1 cellular context compared by ENCODE assay signal in the genomic region with DNA sequence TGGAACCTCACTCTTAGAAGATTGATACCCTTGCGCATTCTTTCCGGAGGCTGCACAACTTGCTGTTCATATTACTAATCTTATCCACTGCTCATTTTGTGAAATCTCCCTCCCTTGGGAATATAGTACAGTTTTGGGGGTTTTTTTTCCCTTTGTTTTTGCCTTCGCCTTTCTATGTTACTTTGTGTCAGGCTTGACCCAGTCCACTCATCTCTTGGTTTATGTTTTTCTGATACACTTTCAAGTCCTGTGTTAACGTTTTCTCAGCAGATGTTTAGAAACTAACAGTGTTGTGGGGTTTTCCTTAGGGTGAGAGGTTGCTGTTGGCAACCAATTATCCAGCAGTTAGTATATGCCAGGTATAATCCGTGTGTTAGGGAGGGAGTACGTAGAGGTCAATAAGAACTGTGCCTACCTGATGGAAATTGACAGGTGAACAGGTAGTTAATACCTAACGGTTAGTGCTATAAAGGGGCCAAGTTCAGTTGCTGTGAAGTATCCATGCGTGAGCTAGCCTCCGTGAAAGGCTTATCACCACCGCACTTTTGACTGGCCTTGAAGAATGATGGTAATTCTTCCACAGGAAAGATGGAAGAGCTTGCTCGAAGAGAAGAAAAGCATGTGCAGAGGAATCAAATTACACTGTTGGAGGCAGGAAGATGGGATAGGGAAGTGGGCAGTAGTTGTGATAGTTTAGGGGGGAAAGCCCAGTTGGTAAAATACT.
TF ChIP-seq lines count a peak whose summit lies in the region.

No MANE protein-coding gene starts in this region.

TF ChIP-seq in GM12878, 131 proteins besides CTCF, POLR2A, EP300 and RAD21:
- TF ChIP-seq MEF2A (IDR thresholded peaks at IDR 0.05; ENCODE audit: insufficient read depth, low read depth, low read length), result no peak
- TF ChIP-seq ELK1 (IDR thresholded peaks at IDR 0.05; ENCODE audit: low read depth, low read length), result no peak
- TF ChIP-seq ZBTB40 (IDR thresholded peaks at IDR 0.05; ENCODE audit: borderline replicate concordance), result no peak; the same call in 1 of the 2 replicates
- peak; percentile 91 for TF ChIP-seq MEF2B (IDR thresholded peaks at IDR 0.05; ENCODE audit: partially characterized antibody, poor library complexity, severe bottlenecking)
- no peak for TF ChIP-seq WRNIP1 (IDR thresholded peaks at IDR 0.05; ENCODE audit: borderline replicate concordance, low read depth, low read length)
- TF ChIP-seq RCOR1 (conservative IDR thresholded peaks at IDR 0.05; ENCODE audit: low read depth, low read length), result 0 out of 2 replicates have a peak, but pooled peaks have one; percentile 52
- TF ChIP-seq, protein P1, sequence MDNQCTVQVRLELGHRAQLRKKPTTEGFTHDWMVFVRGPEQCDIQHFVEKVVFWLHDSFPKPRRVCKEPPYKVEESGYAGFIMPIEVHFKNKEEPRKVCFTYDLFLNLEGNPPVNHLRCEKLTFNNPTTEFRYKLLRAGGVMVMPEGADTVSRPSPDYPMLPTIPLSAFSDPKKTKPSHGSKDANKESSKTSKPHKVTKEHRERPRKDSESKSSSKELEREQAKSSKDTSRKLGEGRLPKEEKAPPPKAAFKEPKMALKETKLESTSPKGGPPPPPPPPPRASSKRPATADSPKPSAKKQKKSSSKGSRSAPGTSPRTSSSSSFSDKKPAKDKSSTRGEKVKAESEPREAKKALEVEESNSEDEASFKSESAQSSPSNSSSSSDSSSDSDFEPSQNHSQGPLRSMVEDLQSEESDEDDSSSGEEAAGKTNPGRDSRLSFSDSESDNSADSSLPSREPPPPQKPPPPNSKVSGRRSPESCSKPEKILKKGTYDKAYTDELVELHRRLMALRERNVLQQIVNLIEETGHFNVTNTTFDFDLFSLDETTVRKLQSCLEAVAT (IDR thresholded peaks at IDR 0.05), result peak; percentile 77
- 0 out of 2 replicates have a peak, but pooled peaks have one; percentile 29 for TF ChIP-seq NFIC (IDR thresholded peaks at IDR 0.05; ENCODE audit: low read depth, low read length)
- no peak for TF ChIP-seq CREM (IDR thresholded peaks at IDR 0.05; ENCODE audit: low read depth)
- peak; percentile 63; the same call in 1 of the 2 replicates for TF ChIP-seq BMI1 (IDR thresholded peaks at IDR 0.05; ENCODE audit: borderline replicate concordance)
- no peak for TF ChIP-seq ZNF622 (IDR thresholded peaks at IDR 0.05)
- TF ChIP-seq IKZF2 (IDR thresholded peaks at IDR 0.05), result peak in 1 of 2 experiments; percentile 25; a peak in 2 of 4 replicates
- TF ChIP-seq CHD1 (IDR thresholded peaks at IDR 0.05; ENCODE audit: low read depth, low read length), result peak; percentile 87; the same call in 1 of the 2 replicates
- TF ChIP-seq SMAD1 (IDR thresholded peaks at IDR 0.05; ENCODE audit: low read depth, partially characterized antibody), result peak; percentile 14
- TF ChIP-seq, protein P2, sequence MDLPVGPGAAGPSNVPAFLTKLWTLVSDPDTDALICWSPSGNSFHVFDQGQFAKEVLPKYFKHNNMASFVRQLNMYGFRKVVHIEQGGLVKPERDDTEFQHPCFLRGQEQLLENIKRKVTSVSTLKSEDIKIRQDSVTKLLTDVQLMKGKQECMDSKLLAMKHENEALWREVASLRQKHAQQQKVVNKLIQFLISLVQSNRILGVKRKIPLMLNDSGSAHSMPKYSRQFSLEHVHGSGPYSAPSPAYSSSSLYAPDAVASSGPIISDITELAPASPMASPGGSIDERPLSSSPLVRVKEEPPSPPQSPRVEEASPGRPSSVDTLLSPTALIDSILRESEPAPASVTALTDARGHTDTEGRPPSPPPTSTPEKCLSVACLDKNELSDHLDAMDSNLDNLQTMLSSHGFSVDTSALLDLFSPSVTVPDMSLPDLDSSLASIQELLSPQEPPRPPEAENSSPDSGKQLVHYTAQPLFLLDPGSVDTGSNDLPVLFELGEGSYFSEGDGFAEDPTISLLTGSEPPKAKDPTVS (IDR thresholded peaks at IDR 0.05; ENCODE audit: low read depth, low read length), result no peak
- TF ChIP-seq RFX5 (IDR thresholded peaks at IDR 0.05; ENCODE audit: low read depth, low read length), result no peak
- TF ChIP-seq CBX3 (IDR thresholded peaks at IDR 0.05; ENCODE audit: borderline replicate concordance, low read depth), result no peak
- TF ChIP-seq ZNF217 (IDR thresholded peaks at IDR 0.05), result no peak
- peak; percentile 3; the same call in 1 of the 2 replicates for TF ChIP-seq PML (IDR thresholded peaks at IDR 0.05; ENCODE audit: low read length)
- TF ChIP-seq, protein P3, sequence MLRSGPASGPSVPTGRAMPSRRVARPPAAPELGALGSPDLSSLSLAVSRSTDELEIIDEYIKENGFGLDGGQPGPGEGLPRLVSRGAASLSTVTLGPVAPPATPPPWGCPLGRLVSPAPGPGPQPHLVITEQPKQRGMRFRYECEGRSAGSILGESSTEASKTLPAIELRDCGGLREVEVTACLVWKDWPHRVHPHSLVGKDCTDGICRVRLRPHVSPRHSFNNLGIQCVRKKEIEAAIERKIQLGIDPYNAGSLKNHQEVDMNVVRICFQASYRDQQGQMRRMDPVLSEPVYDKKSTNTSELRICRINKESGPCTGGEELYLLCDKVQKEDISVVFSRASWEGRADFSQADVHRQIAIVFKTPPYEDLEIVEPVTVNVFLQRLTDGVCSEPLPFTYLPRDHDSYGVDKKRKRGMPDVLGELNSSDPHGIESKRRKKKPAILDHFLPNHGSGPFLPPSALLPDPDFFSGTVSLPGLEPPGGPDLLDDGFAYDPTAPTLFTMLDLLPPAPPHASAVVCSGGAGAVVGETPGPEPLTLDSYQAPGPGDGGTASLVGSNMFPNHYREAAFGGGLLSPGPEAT (IDR thresholded peaks at IDR 0.05; ENCODE audit: low read depth), result 0 out of 2 replicates have a peak, but pooled peaks have one; percentile 34
- 0 out of 2 replicates have a peak, but pooled peaks have one; percentile 25 for TF ChIP-seq SIN3A (IDR thresholded peaks at IDR 0.05; ENCODE audit: low read depth, low read length)
- TF ChIP-seq MXI1 (IDR thresholded peaks at IDR 0.05; ENCODE audit: low read depth, low read length), result 0 out of 2 replicates have a peak, but pooled peaks have one; percentile 42
- TF ChIP-seq SPI1 (IDR thresholded peaks at IDR 0.05; ENCODE audit: borderline replicate concordance, insufficient read depth, low read depth, low read length), result peak; percentile 38; the same call in 1 of the 2 replicates
